In genomic region chr15:74130849-74131617, GRCh38 we compare ENCODE assay signal across 20 cellular contexts. TPM values are rescaled to one million over a fixed set of nuclear protein-coding genes. Genes with fewer than 3 reads are reported as not detected.
DNase-seq lines count a peak whose midpoint lies in the region; ATAC-seq and TF ChIP-seq lines count a peak whose summit lies in the region.
"Had no signal": no experiment of that assay in that cellular context is flagged by ENCODE, and none has a peak within 500 bp of the region (broad histone marks: within the 10 kb centered on the region; RNA-seq: fewer than 3 reads in every experiment).

No MANE protein-coding gene starts in this region.

- H3K9ac ChIP-seq in SK-N-SH: no peak overlapping the region

- no peak overlapping the region for H3K27ac ChIP-seq in SK-N-SH (ENCODE audit: low read depth in 2 of 2, low read length in 1 of 2)
- no peak overlapping the region for H3K27ac ChIP-seq in HEK293 (ENCODE audit: extremely low read depth, low read depth, low read length)
- no peak overlapping the region for H3K27ac ChIP-seq in ectodermal cell (ENCODE audit: insufficient read depth, low read depth, low read length, poor library complexity, severe bottlenecking)
- H3K27ac ChIP-seq in adrenal gland: no peak overlapping the region
- H3K27ac ChIP-seq: 22Rv1, SJSA1 had no signal

- peaks cover 32% of the 10 kb centered on the region for H3K27me3 ChIP-seq in SK-N-SH (ENCODE audit: insufficient read depth)
- peaks cover 98% of the 10 kb centered on the region for H3K27me3 ChIP-seq in ectodermal cell (ENCODE audit: control insufficient read depth, insufficient read depth, low read length, poor library complexity, severe bottlenecking)
- peaks cover 74% of the 10 kb centered on the region for H3K27me3 ChIP-seq in adrenal gland

- H3K9me3 Mint-ChIP-seq in nephron progenitor cell: peaks cover 18% of the 10 kb centered on the region
- H3K9me3 Mint-ChIP-seq: activated T-helper 17 cell treated with anti-CD3 and anti-CD28 coated beads, Interleukin-2, amount 50 U/mL, for 72 hours had no signal

- H3K4me1 Mint-ChIP-seq in nephron progenitor cell: peaks cover 65% of the 10 kb centered on the region

- H3K27ac Mint-ChIP-seq in nephron progenitor cell: no peak overlapping the region
- H3K27ac Mint-ChIP-seq: activated T-helper 17 cell treated with anti-CD3 and anti-CD28 coated beads, Interleukin-2, amount 50 U/mL, for 72 hours had no signal

- POLR2A ChIA-PET in SK-N-SH (lab: Yijun Ruan, JAX): interaction anchor here (0.6 to 3.4 kb wide), 4 partner anchors 75 to 177 kb away, joined by 3 to 17 read pairs (median 5); no protein-coding TSS in a partner anchor
- POLR2A ChIA-PET in HEK293 (lab: Yijun Ruan, JAX): interaction anchor here (0.6 to 1.0 kb wide), 5 partner anchors 13 to 236 kb away, joined by 3 to 13 read pairs (median 3); no protein-coding TSS in a partner anchor

- H3K4me1 ChIP-seq in SK-N-SH (ENCODE audit: control insufficient read depth in 1 of 2, insufficient read depth in 2 of 2, low read depth in 1 of 2, low read length in 1 of 2) (peaks cover 0 to 29% of the 10 kb centered on the region in 2 experiments; a peak in 1 of 4 replicates), HEK293 (ENCODE audit: control insufficient read depth, insufficient read depth, low read length) (peaks cover 14% of the 10 kb centered on the region), ectodermal cell (ENCODE audit: control insufficient read depth, insufficient read depth, low read length) (peaks cover 37% of the 10 kb centered on the region), adrenal gland (replicated peaks in 1 of 2) (peaks cover 0 to 19% of the 10 kb centered on the region in 2 donors)

- H3K4me3 ChIP-seq in SK-N-SH (ENCODE audit: low read depth in 2 of 2, low read length in 1 of 2) (no peak overlapping the region; a peak in 1 of 4 replicates), HEK293 (ENCODE audit: low read depth, low read length) (no peak overlapping the region), ectodermal cell (ENCODE audit: insufficient read depth, low read depth, low read length) (peak overlapping the region; percentile 7), adrenal gland (no peak overlapping the region)
- H3K4me3 ChIP-seq: K562, SJSA1 had no signal

- no peak overlapping the region for H2AFZ ChIP-seq in SK-N-SH (ENCODE audit: low read depth)

- H3K36me3 Mint-ChIP-seq in nephron progenitor cell (ENCODE audit: low read depth): peaks cover 5% of the 10 kb centered on the region

- no peaks in the 10 kb centered on the region for H3K9me2 ChIP-seq in SK-N-SH

- no peak for TF ChIP-seq RAD21 in SK-N-SH (IDR thresholded peaks at IDR 0.05; ENCODE audit: low read length)

- TF ChIP-seq CTCF in SK-N-SH (IDR thresholded peaks at IDR 0.05) (no peak), HEK293 (tag by site-specific recombination; IDR thresholded peaks at IDR 0.05) (no peak), nephron progenitor cell (IDR thresholded peaks at IDR 0.05) (no peak), adrenal gland (IDR thresholded peaks at IDR 0.05) (no peak)

- CTCF ChIA-PET in SK-N-SH (lab: Yijun Ruan, JAX) (interaction anchor here (0.7 to 6.5 kb wide), 14 partner anchors 11 to 191 kb away, joined by 3 to 110 read pairs (median 5); partner anchors contain the start of gene STRA6), HEK293 (lab: Yijun Ruan, JAX) (interaction anchor here (0.8 to 6.3 kb wide), 5 partner anchors 66 to 191 kb away, joined by 3 to 100 read pairs (median 14); no protein-coding TSS in a partner anchor)

- ATAC-seq in SK-N-SH treated with all-trans-retinoic acid at 6 μM for 48 hours: no peak
- ATAC-seq: activated T-helper 17 cell treated with anti-CD3 and anti-CD28 coated beads, Interleukin-2, amount 50 U/mL, for 72 hours; K562 had no signal

- H3K27me3 Mint-ChIP-seq in nephron progenitor cell (ENCODE audit: low read depth, poor library complexity): peaks cover 96% of the 10 kb centered on the region

- no peak for TF ChIP-seq POLR2A in adrenal gland (IDR thresholded peaks at IDR 0.05)

- no peak for TF ChIP-seq EP300 in SK-N-SH (IDR thresholded peaks at IDR 0.05; ENCODE audit: borderline replicate concordance in 1 of 2, low read depth in 1 of 2, low read length in 1 of 2)

- intact Hi-C loops in adrenal gland (cut with DNase I): loop anchor here in 1 of 2 donors (10.0 kb wide), 1 partner anchor 76 kb away; no protein-coding TSS in a partner anchor

- H3K4me3 Mint-ChIP-seq in nephron progenitor cell: peak overlapping the region; percentile 80
- H3K4me3 Mint-ChIP-seq: activated T-helper 17 cell treated with anti-CD3 and anti-CD28 coated beads, Interleukin-2, amount 50 U/mL, for 72 hours had no signal

- no peaks in the 10 kb centered on the region for H3K79me2 ChIP-seq in SK-N-SH (ENCODE audit: insufficient read depth)

- peak overlapping the region; percentile 71; the same call in 1 of the 2 replicates for H3K4me2 ChIP-seq in SK-N-SH

- no peaks in the 10 kb centered on the region for H3K36me3 ChIP-seq in SK-N-SH (replicated peaks in 1 of 2; ENCODE audit: control insufficient read depth in 1 of 2, insufficient read depth in 2 of 2, low read length in 1 of 2)
- H3K36me3 ChIP-seq in HEK293 (ENCODE audit: control insufficient read depth in 2 of 2, insufficient read depth in 1 of 2, low read length in 2 of 2): no peaks in the 10 kb centered on the region
- no peaks in the 10 kb centered on the region for H3K36me3 ChIP-seq in ectodermal cell (ENCODE audit: control insufficient read depth, insufficient read depth, low read length)
- H3K36me3 ChIP-seq in adrenal gland (replicated peaks in 1 of 2): no peaks in the 10 kb centered on the region

- H4K20me1 ChIP-seq in SK-N-SH (ENCODE audit: insufficient read depth): no peaks in the 10 kb centered on the region

- H3K9me3 ChIP-seq in SK-N-SH (no peaks in the 10 kb centered on the region), HEK293 (ENCODE audit: control insufficient read depth, insufficient read depth, low read depth, low read length) (no peaks in the 10 kb centered on the region), ectodermal cell (ENCODE audit: control insufficient read depth, low read length) (no peaks in the 10 kb centered on the region), adrenal gland (replicated peaks in 1 of 3) (no peaks in the 10 kb centered on the region)

- DNase-seq in SK-N-SH: no peak
- no peak for DNase-seq in nephron progenitor cell
- no peak for DNase-seq in adrenal gland
- no peak for DNase-seq in LoVo (ENCODE audit: low spot score)
- no peak for DNase-seq in NOMO-1 treated with DMSO at 0.1 percent for 48 hours (lab: John Stamatoyannopoulos, UW; ENCODE audit: unreplicated experiment)
- DNase-seq: C1 segment of cervical spinal cord; NCI-H1048; NCI-H2081 treated with DMSO at 0.1 percent for 48 hours; NCI-H510A treated with DMSO at 0.1 percent for 48 hours; stimulated activated naive CD4-positive, alpha-beta T cell treated with Interleukin-2 at 50 U/mL for 16 hours had no signal

- H3F3A ChIP-seq in SK-N-SH (replicated peaks; ENCODE audit: insufficient read depth): no peaks in the 10 kb centered on the region

- WGBS in SK-N-SH (ENCODE audit: low lambda C conversion rate): 66% methylated on average over 26 of the region's 28 CpGs
- 6 to 10% methylated on average over 28 of the region's 28 CpGs for WGBS in ectodermal cell, 2 experiments
- WGBS in adrenal gland, 4 donors: 4 to 18% (median 13%) methylated on average over 19 to 28 of the region's 28 CpGs

TF ChIP-seq in SK-N-SH treated with all-trans-retinoic acid at 6 μM for 48 hours, 23 proteins besides CTCF, POLR2A, EP300 and RAD21 (continues in another document):
- TF ChIP-seq ZC3H10 (CRISPR knock-in tag; IDR thresholded peaks at IDR 0.05) (no peak), BACH2 (CRISPR knock-in tag; IDR thresholded peaks at IDR 0.05; ENCODE audit: borderline replicate concordance) (no peak), ZNF8 (CRISPR knock-in tag; IDR thresholded peaks at IDR 0.05) (no peak), SNAI2 (CRISPR knock-in tag; IDR thresholded peaks at IDR 0.05) (no peak), ARNTL (CRISPR knock-in tag; IDR thresholded peaks at IDR 0.05; ENCODE audit: borderline replicate concordance, low read depth) (no peak), ZNF565 (CRISPR knock-in tag; conservative IDR thresholded peaks at IDR 0.05; ENCODE audit: low read depth) (no peak)

TF ChIP-seq in HEK293, 187 proteins besides CTCF, POLR2A, EP300 and RAD21 (continues in another document):
- TF ChIP-seq ZNF664 (tag by site-specific recombination; IDR thresholded peaks at IDR 0.05): no peak
- 0 out of 2 replicates have a peak, but pooled peaks have one; percentile 16 for TF ChIP-seq ZNF776 (tag by site-specific recombination; IDR thresholded peaks at IDR 0.05; ENCODE audit: borderline replicate concordance)

RNA-seq across cellular contexts. Expression of gene ISLR2, which starts 0.6 kb away (rescaled TPM):
- polyA plus RNA-seq in SK-N-SH (2012; rRNA removed): 0.56 and 0.58 TPM in 2 replicates
- polyA plus RNA-seq in SK-N-SH (2012; cell fraction: cytosol; rRNA removed): 0.46 and 0.64 TPM in 2 replicates
- 0.45 and 1.1 TPM in 2 replicates for polyA plus RNA-seq in SK-N-SH (2012; cell fraction: nucleus; rRNA removed)
- polyA plus RNA-seq in ectodermal cell (2013, experiment 1 of 4): 1.5 TPM
- polyA plus RNA-seq in ectodermal cell (2013, experiment 2 of 4): 1.3 TPM
- polyA plus RNA-seq in ectodermal cell (2013, experiment 3 of 4): 0.59 TPM
- polyA plus RNA-seq in ectodermal cell (2013, experiment 4 of 4): 0.89 TPM
- 1 to 10 TPM in 2 of 8 donors, under 1 TPM in 5, not detected in 1; 0.13 to 2.6 (median 0.50) TPM for total RNA-seq in adrenal gland
- polyA plus RNA-seq in adrenal gland: under 1 TPM; 0.24 to 0.48 (median 0.27) TPM
- total RNA-seq: activated T-helper 17 cell treated with anti-CD3 and anti-CD28 coated beads, Interleukin-2, amount 50 U/mL, for 72 hours; K562; SJSA1 had no signal
- polyA plus RNA-seq: K562 had no signal

RNA-seq across cellular contexts. Expression of gene ISLR, which starts 42.5 kb away (rescaled TPM):
- polyA plus RNA-seq in SK-N-SH (2012; rRNA removed) (3.4 and 7.3 TPM in 2 replicates), adrenal gland (10 to 100 TPM in 2 of 3 donors, 1 to 10 TPM in 1; 6.1 to 26.3 (median 19.2) TPM)
- 1.9 and 3.0 TPM in 2 replicates for polyA plus RNA-seq in SK-N-SH (2012; cell fraction: cytosol; rRNA removed)
- polyA plus RNA-seq in SK-N-SH (2012; cell fraction: nucleus; rRNA removed): 1.7 and 1.9 TPM in 2 replicates
- polyA plus RNA-seq in ectodermal cell (2013, experiment 1 of 4): 1.5 TPM
- polyA plus RNA-seq in ectodermal cell (2013, experiment 2 of 4): 1.1 TPM
- 1.4 TPM for polyA plus RNA-seq in ectodermal cell (2013, experiment 3 of 4)
- polyA plus RNA-seq in ectodermal cell (2013, experiment 4 of 4): 2.1 TPM
- 10 to 100 TPM in 7 of 8 donors, 1 to 10 TPM in 1; 7.9 to 63.4 (median 35.2) TPM for total RNA-seq in adrenal gland
- total RNA-seq: activated T-helper 17 cell treated with anti-CD3 and anti-CD28 coated beads, Interleukin-2, amount 50 U/mL, for 72 hours; K562; SJSA1 had no signal
- polyA plus RNA-seq: K562 had no signal

RNA-seq across cellular contexts. Expression of gene GOLGA6A, which starts 48.7 kb away (rescaled TPM):
- polyA plus RNA-seq in SK-N-SH (2012; rRNA removed) (not detected in 2 replicates), adrenal gland (under 1 TPM in 1 of 3 donors, not detected in 2; 0.03 TPM)
- polyA plus RNA-seq in SK-N-SH (2012; cell fraction: cytosol; rRNA removed): not detected in 2 replicates
- polyA plus RNA-seq in SK-N-SH (2012; cell fraction: nucleus; rRNA removed): 0.02 TPM in 2 replicates
- polyA plus RNA-seq in ectodermal cell (2013, experiment 1 of 4): 0.44 TPM
- not detected for polyA plus RNA-seq in ectodermal cell (2013, experiment 2 of 4)
- not detected for polyA plus RNA-seq in ectodermal cell (2013, experiment 3 of 4)
- polyA plus RNA-seq in ectodermal cell (2013, experiment 4 of 4): 0.12 TPM
- total RNA-seq in adrenal gland: not detected
- total RNA-seq: K562, kidney epithelial cell, mucosa of gallbladder, SJSA1, ureter had no signal
- polyA plus RNA-seq: K562 had no signal
